Comparison of ENCODE assay signal across 8 cellular contexts in genomic region chr13:48532146-48532472, GRCh38. TPM values are rescaled to one million over a fixed set of nuclear protein-coding genes. Genes with fewer than 3 reads are reported as not detected.
DNase-seq lines count a peak whose midpoint lies in the region; ATAC-seq and TF ChIP-seq lines count a peak whose summit lies in the region.

No MANE protein-coding gene starts in this region.

- H3K9ac ChIP-seq in HUES48 (ENCODE audit: low read depth, low read length), result peak overlapping the region; percentile 60

- ATAC-seq in HG02678 (IDR thresholded peaks at IDR 0.05; ENCODE audit: unreplicated experiment), result no peak

- peak overlapping the region; percentile 59 for H3K27ac ChIP-seq in HUES48 (ENCODE audit: low read depth, low read length)
- H3K27ac ChIP-seq in spleen, result peak overlapping the region; percentile 90 to 99 (median 98)

- intact Hi-C loops in spleen (cut with DNase I; ENCODE audit: low total_unique reads), result no loop called here

- H3K36me3 ChIP-seq in HUES48 (ENCODE audit: control insufficient read depth, insufficient read depth, low read length) (no peaks in the 10 kb centered on the region), spleen (no peaks in the 10 kb centered on the region)

- H3K27ac Mint-ChIP-seq in immature natural killer cell, result peak overlapping the region; percentile 97 to 99 (median 98)

- peaks cover 42 to 64% of the 10 kb centered on the region in 2 donors for H3K4me1 Mint-ChIP-seq in immature natural killer cell

- H3K4me3 ChIP-seq in HUES48 (ENCODE audit: low read depth, low read length) (peak overlapping the region; percentile 77), spleen (peak overlapping the region; percentile 51 to 70 (median 56))

- H3K36me3 Mint-ChIP-seq in immature natural killer cell, result peaks cover 0 to 5% (median 4%) of the 10 kb centered on the region in 3 donors

- POLR2A ChIA-PET in GM10248 (lab: Yijun Ruan, JAX), result interaction anchor here (0.6 to 1.0 kb wide), 3 partner anchors 10 to 68 kb away, joined by 3 to 5 read pairs (median 5); no protein-coding TSS in a partner anchor

- peak overlapping the region; percentile 90 to 98 (median 96) for H3K4me3 Mint-ChIP-seq in immature natural killer cell

- CTCF ChIA-PET in GM10248 (lab: Yijun Ruan, JAX), result interaction anchor here (0.8 to 1.3 kb wide), 3 partner anchors 10 to 30 kb away, joined by 3 to 10 read pairs (median 3); no protein-coding TSS in a partner anchor

- no peak for TF ChIP-seq CTCF in spleen (IDR thresholded peaks at IDR 0.05 in 8 of 11, conservative IDR thresholded peaks at IDR 0.05 in 3 of 11)
- no peak for TF ChIP-seq CTCF in GM10248 (IDR thresholded peaks at IDR 0.05; ENCODE audit: control extremely low read depth, extremely low read depth, low read depth, missing control alignments)

- DNase-seq in G401 (ENCODE audit: low spot score) (peak; percentile 71), astrocyte of the hippocampus (ENCODE audit: low read depth, low spot score) (peak; percentile 79), immature natural killer cell (no peak), spleen (no peak), GM10248 (ENCODE audit: extremely low spot score) (no peak), NCI-H1048 (lab: John Stamatoyannopoulos, UW) (no peak)

- H3K4me1 ChIP-seq in HUES48 (ENCODE audit: control insufficient read depth, insufficient read depth, low read length) (peaks cover 14% of the 10 kb centered on the region), spleen (peaks cover 9 to 61% (median 25%) of the 10 kb centered on the region in 6 donors)

- H3K9me3 Mint-ChIP-seq in immature natural killer cell, result no peaks in the 10 kb centered on the region

- peaks cover 9 to 20% (median 9%) of the 10 kb centered on the region in 3 donors for H3K27me3 Mint-ChIP-seq in immature natural killer cell (ENCODE audit: low read depth in 3 of 3)

- TF ChIP-seq POLR2A in spleen (IDR thresholded peaks at IDR 0.05), result no peak

- H3K9me3 ChIP-seq in HUES48 (ENCODE audit: control insufficient read depth, insufficient read depth, low read length) (no peaks in the 10 kb centered on the region), spleen (peaks cover 0 to 5% (median 0%) of the 10 kb centered on the region in 8 donors)

- in situ Hi-C loops in G401 (cut with HindIII; ENCODE audit: low sequenced_read_pairs), result no loop called here

- H3K27me3 ChIP-seq in HUES48 (ENCODE audit: control insufficient read depth, insufficient read depth, low read length), result no peaks in the 10 kb centered on the region
- H3K27me3 ChIP-seq in spleen (replicated peaks in 1 of 7), result no peaks in the 10 kb centered on the region

- WGBS in spleen, 5 donors, result 5 to 10% (median 9%) methylated on average over 17 of the region's 17 CpGs

RNA-seq across cellular contexts. Expression of gene RCBTB2, which starts 0.8 kb away (rescaled TPM):
- 4.3 and 10.3 TPM in 2 replicates for total RNA-seq in G401 (2014; rRNA removed; shearing (Covaris generic))
- polyA plus RNA-seq in immature natural killer cell (10 to 100 TPM; 36.1 to 49.1 (median 45.8) TPM), spleen (10 to 100 TPM in 2 of 3 donors, 1 to 10 TPM in 1; 6.7 to 14.1 (median 12.5) TPM)
- total RNA-seq in spleen, result 10 to 100 TPM; 14.4 to 19.6 (median 15.9) TPM

Comparison
In these comparisons a context has a peak if more than half of its experiments do, and no peak if none do; other contexts are left out.
1. DNase-seq: peak in G401 (single experiment) and astrocyte of the hippocampus (single experiment); none in immature natural killer cell (0 of 3), spleen (single experiment), GM10248 (single experiment) and NCI-H1048 (single experiment).